27 cellular contexts compared by ENCODE assay signal in genomic region chr5:72459913-72460312, GRCh38. TPM values are rescaled to one million over a fixed set of nuclear protein-coding genes. Genes with fewer than 3 reads are reported as not detected.
"Had no signal": no experiment of that assay in that cellular context is flagged by ENCODE, and none has a peak within 500 bp of the region (broad histone marks: within the 10 kb centered on the region; RNA-seq: fewer than 3 reads in every experiment).

No MANE protein-coding gene starts in this region.

- H3K27me3 ChIP-seq: left lung, neural progenitor cell, ovary, right atrium auricular region, testis, tibial artery, upper lobe of right lung had no signal

- H3K9me3 Mint-ChIP-seq: naive thymus-derived CD8-positive, alpha-beta T cell; stimulated activated naive B cell treated with anti-CD40 and anti-IgM and Interleukin-4, amounts not matched to agents 10 μg/mL and 1 μg/mL and 100 μg/mL, for 72 hours; stimulated activated naive CD8-positive, alpha-beta T cell treated with anti-CD3 and anti-CD28 coated beads, Interleukin-15, Interleukin-2, amounts not matched to agents 100 ng/mL and 50 ng/mL, for 24 hours had no signal

- H3K9me3 ChIP-seq: left lung, lower lobe of right lung, ovary, right atrium auricular region, testis, tibial artery, upper lobe of right lung had no signal

- H3K36me3 Mint-ChIP-seq: naive thymus-derived CD8-positive, alpha-beta T cell; neural progenitor cell; stimulated activated naive B cell treated with anti-CD40 and anti-IgM and Interleukin-4, amounts not matched to agents 10 μg/mL and 1 μg/mL and 100 μg/mL, for 72 hours had no signal

- H3K27ac Mint-ChIP-seq: naive thymus-derived CD8-positive, alpha-beta T cell; progenitor cell of endocrine pancreas; stimulated activated naive B cell treated with anti-CD40 and anti-IgM and Interleukin-4, amounts not matched to agents 10 μg/mL and 1 μg/mL and 100 μg/mL, for 72 hours; stimulated activated naive CD8-positive, alpha-beta T cell treated with anti-CD3 and anti-CD28 coated beads, Interleukin-15, Interleukin-2, amounts not matched to agents 100 ng/mL and 50 ng/mL, for 24 hours had no signal

- FAIRE-seq: keratinocyte, urothelium cell line had no signal

- H3K4me3 Mint-ChIP-seq: naive thymus-derived CD8-positive, alpha-beta T cell; nephron progenitor cell; neural progenitor cell; stimulated activated naive CD8-positive, alpha-beta T cell treated with anti-CD3 and anti-CD28 coated beads, Interleukin-15, Interleukin-2, amounts not matched to agents 100 ng/mL and 50 ng/mL, for 24 hours had no signal

- H3K27ac ChIP-seq: left lung, lower lobe of right lung, neural progenitor cell, ovary, right atrium auricular region, testis, upper lobe of right lung had no signal

- ATAC-seq: naive thymus-derived CD8-positive, alpha-beta T cell; sciatic nerve; upper lobe of right lung had no signal

- DNase-seq: head of caudate nucleus; hippocampal formation; left colon; lower lobe of right lung; mammary epithelial cell; mesenchymal stem cell; naive thymus-derived CD8-positive, alpha-beta T cell; nephron progenitor cell; ovary; stimulated activated CD4-positive, alpha-beta T cell treated with anti-CD3 and anti-CD28 coated beads, Interleukin-12 subunit alpha, Interleukin-12 subunit beta, amount 100 ng/mL, for 4 hours; stimulated activated CD4-positive, alpha-beta T cell treated with anti-CD3 and anti-CD28 coated beads, Interleukin-15, amount 100 ng/mL, for 24 hours; stimulated activated CD4-positive, alpha-beta T cell treated with anti-CD3 and anti-CD28 coated beads, Interleukin-2, amount 100 ng/mL, for 24 hours; stimulated activated CD4-positive, alpha-beta T cell treated with anti-CD3 and anti-CD28 coated beads, Interleukin-4, amount 100 ng/mL, for 1 hour; stimulated activated naive B cell treated with anti-CD40 and anti-IgM and Interleukin-4, amounts not matched to agents 10 μg/mL and 1 μg/mL and 100 μg/mL, for 72 hours; testis; tibial artery; trophoblast cell had no signal

- H3K4me3 ChIP-seq: left lung, lower lobe of right lung, neural progenitor cell, ovary, right atrium auricular region, skin epidermis, tibial artery, upper lobe of right lung had no signal

- H3K27me3 Mint-ChIP-seq: stimulated activated naive B cell treated with anti-CD40 and anti-IgM and Interleukin-4, amounts not matched to agents 10 μg/mL and 1 μg/mL and 100 μg/mL, for 72 hours; stimulated activated naive CD8-positive, alpha-beta T cell treated with anti-CD3 and anti-CD28 coated beads, Interleukin-15, Interleukin-2, amounts not matched to agents 100 ng/mL and 50 ng/mL, for 24 hours had no signal

RNA-seq across cellular contexts. Expression of gene ZNF366, which starts 47.3 kb away (rescaled TPM):
- total RNA-seq: mammary epithelial cell; naive thymus-derived CD8-positive, alpha-beta T cell; progenitor cell of endocrine pancreas had no signal
- polyA plus RNA-seq: keratinocyte; mammary epithelial cell; naive thymus-derived CD8-positive, alpha-beta T cell had no signal
